ENCODE assay signal across 1 cellular context in genomic region chr19:4256563-4256962, GRCh38.
TF ChIP-seq lines count a peak whose summit lies in the region.

No MANE protein-coding gene starts in this region.

TF ChIP-seq in K562, 482 proteins besides CTCF, POLR2A, EP300 and RAD21 (continues in another document):
- no peak for TF ChIP-seq MECOM (CRISPR knock-in tag; IDR thresholded peaks at IDR 0.05)
- TF ChIP-seq EGR1 (conservative IDR thresholded peaks at IDR 0.05) = no peak
- peak; percentile 82; the same call in 1 of the 2 replicates for TF ChIP-seq CBX5 (IDR thresholded peaks at IDR 0.05; ENCODE audit: borderline replicate concordance, low read depth)
- no peak for TF ChIP-seq ZNF586 (CRISPR knock-in tag; conservative IDR thresholded peaks at IDR 0.05)
- TF ChIP-seq, protein P1, sequence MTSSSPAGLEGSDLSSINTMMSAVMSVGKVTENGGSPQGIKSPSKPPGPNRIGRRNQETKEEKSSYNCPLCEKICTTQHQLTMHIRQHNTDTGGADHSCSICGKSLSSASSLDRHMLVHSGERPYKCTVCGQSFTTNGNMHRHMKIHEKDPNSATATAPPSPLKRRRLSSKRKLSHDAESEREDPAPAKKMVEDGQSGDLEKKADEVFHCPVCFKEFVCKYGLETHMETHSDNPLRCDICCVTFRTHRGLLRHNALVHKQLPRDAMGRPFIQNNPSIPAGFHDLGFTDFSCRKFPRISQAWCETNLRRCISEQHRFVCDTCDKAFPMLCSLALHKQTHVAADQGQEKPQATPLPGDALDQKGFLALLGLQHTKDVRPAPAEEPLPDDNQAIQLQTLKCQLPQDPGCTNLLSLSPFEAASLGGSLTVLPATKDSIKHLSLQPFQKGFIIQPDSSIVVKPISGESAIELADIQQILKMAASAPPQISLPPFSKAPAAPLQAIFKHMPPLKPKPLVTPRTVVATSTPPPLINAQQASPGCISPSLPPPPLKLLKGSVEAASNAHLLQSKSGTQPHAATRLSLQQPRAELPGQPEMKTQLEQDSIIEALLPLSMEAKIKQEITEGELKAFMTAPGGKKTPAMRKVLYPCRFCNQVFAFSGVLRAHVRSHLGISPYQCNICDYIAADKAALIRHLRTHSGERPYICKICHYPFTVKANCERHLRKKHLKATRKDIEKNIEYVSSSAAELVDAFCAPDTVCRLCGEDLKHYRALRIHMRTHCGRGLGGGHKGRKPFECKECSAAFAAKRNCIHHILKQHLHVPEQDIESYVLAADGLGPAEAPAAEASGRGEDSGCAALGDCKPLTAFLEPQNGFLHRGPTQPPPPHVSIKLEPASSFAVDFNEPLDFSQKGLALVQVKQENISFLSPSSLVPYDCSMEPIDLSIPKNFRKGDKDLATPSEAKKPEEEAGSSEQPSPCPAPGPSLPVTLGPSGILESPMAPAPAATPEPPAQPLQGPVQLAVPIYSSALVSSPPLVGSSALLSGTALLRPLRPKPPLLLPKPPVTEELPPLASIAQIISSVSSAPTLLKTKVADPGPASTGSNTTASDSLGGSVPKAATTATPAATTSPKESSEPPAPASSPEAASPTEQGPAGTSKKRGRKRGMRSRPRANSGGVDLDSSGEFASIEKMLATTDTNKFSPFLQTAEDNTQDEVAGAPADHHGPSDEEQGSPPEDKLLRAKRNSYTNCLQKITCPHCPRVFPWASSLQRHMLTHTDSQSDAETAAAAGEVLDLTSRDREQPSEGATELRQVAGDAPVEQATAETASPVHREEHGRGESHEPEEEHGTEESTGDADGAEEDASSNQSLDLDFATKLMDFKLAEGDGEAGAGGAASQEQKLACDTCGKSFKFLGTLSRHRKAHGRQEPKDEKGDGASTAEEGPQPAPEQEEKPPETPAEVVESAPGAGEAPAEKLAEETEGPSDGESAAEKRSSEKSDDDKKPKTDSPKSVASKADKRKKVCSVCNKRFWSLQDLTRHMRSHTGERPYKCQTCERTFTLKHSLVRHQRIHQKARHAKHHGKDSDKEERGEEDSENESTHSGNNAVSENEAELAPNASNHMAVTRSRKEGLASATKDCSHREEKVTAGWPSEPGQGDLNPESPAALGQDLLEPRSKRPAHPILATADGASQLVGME (CRISPR knock-in tag; IDR thresholded peaks at IDR 0.05) = no peak
- no peak for TF ChIP-seq CEBPB (tag; IDR thresholded peaks at IDR 0.05)
- TF ChIP-seq ZNF146 (CRISPR knock-in tag; IDR thresholded peaks at IDR 0.05; ENCODE audit: unreplicated experiment) = no peak
- no peak for TF ChIP-seq KDM5B (IDR thresholded peaks at IDR 0.05; ENCODE audit: insufficient replicate concordance, low read depth, low read length)
- no peak for TF ChIP-seq ZFP30 (CRISPR knock-in tag; IDR thresholded peaks at IDR 0.05; ENCODE audit: borderline replicate concordance)
- TF ChIP-seq, protein P2, sequence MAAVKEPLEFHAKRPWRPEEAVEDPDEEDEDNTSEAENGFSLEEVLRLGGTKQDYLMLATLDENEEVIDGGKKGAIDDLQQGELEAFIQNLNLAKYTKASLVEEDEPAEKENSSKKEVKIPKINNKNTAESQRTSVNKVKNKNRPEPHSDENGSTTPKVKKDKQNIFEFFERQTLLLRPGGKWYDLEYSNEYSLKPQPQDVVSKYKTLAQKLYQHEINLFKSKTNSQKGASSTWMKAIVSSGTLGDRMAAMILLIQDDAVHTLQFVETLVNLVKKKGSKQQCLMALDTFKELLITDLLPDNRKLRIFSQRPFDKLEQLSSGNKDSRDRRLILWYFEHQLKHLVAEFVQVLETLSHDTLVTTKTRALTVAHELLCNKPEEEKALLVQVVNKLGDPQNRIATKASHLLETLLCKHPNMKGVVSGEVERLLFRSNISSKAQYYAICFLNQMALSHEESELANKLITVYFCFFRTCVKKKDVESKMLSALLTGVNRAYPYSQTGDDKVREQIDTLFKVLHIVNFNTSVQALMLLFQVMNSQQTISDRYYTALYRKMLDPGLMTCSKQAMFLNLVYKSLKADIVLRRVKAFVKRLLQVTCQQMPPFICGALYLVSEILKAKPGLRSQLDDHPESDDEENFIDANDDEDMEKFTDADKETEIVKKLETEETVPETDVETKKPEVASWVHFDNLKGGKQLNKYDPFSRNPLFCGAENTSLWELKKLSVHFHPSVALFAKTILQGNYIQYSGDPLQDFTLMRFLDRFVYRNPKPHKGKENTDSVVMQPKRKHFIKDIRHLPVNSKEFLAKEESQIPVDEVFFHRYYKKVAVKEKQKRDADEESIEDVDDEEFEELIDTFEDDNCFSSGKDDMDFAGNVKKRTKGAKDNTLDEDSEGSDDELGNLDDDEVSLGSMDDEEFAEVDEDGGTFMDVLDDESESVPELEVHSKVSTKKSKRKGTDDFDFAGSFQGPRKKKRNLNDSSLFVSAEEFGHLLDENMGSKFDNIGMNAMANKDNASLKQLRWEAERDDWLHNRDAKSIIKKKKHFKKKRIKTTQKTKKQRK (IDR thresholded peaks at IDR 0.05; ENCODE audit: borderline replicate concordance, low read depth, low read length) = no peak
- TF ChIP-seq MLX (CRISPR knock-in tag; conservative IDR thresholded peaks at IDR 0.05) = no peak
- TF ChIP-seq, protein P3, sequence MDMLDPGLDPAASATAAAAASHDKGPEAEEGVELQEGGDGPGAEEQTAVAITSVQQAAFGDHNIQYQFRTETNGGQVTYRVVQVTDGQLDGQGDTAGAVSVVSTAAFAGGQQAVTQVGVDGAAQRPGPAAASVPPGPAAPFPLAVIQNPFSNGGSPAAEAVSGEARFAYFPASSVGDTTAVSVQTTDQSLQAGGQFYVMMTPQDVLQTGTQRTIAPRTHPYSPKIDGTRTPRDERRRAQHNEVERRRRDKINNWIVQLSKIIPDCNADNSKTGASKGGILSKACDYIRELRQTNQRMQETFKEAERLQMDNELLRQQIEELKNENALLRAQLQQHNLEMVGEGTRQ (CRISPR knock-in tag; IDR thresholded peaks at IDR 0.05) = no peak
- no peak for TF ChIP-seq CBFA2T2 (conservative IDR thresholded peaks at IDR 0.05)
- TF ChIP-seq HDAC2 (IDR thresholded peaks at IDR 0.05) = no peak
- TF ChIP-seq CBX8 (IDR thresholded peaks at IDR 0.05; ENCODE audit: borderline replicate concordance, extremely low read depth, low read depth, low read length, poor library complexity, severe bottlenecking) = no peak
- TF ChIP-seq ZNF224 (CRISPR knock-in tag; IDR thresholded peaks at IDR 0.05) = no peak
- no peak for TF ChIP-seq FOXA3 (CRISPR knock-in tag; conservative IDR thresholded peaks at IDR 0.05 in 1 of 2, IDR thresholded peaks at IDR 0.05 in 1 of 2)
- no peak for TF ChIP-seq SIN3A (IDR thresholded peaks at IDR 0.05; ENCODE audit: borderline replicate concordance in 2 of 2, control insufficient read depth in 1 of 2, low read depth in 2 of 2, low read length in 2 of 2)
- TF ChIP-seq ZBTB8A (IDR thresholded peaks at IDR 0.05; ENCODE audit: partially characterized antibody) = no peak
- TF ChIP-seq MTA1 (IDR thresholded peaks at IDR 0.05; ENCODE audit: borderline replicate concordance) = no peak
- TF ChIP-seq MAFF (IDR thresholded peaks at IDR 0.05; ENCODE audit: low read length) = no peak
- no peak for TF ChIP-seq ZZZ3 (IDR thresholded peaks at IDR 0.05)
- no peak for TF ChIP-seq ZHX1 (conservative IDR thresholded peaks at IDR 0.05; ENCODE audit: low read length)
- no peak for TF ChIP-seq GABPB2 (CRISPR knock-in tag; conservative IDR thresholded peaks at IDR 0.05)
- TF ChIP-seq ZNF766 (CRISPR knock-in tag; conservative IDR thresholded peaks at IDR 0.05) = no peak
- peak; percentile 12 to 88 (median 75) for TF ChIP-seq YY1 (IDR thresholded peaks at IDR 0.05; ENCODE audit: borderline replicate concordance in 1 of 3, control insufficient read depth in 1 of 3, extremely low read depth in 1 of 3, insufficient read depth in 3 of 3, insufficient read length in 1 of 3, insufficient replicate concordance in 2 of 3, low read depth in 1 of 3, low read length in 2 of 3)
- no peak for TF ChIP-seq SMARCB1 (IDR thresholded peaks at IDR 0.05; ENCODE audit: insufficient read length, low read depth)
- peak in 1 of 2 experiments; percentile 39; a peak in 2 of 4 replicates for TF ChIP-seq TRIM24 (IDR thresholded peaks at IDR 0.05)
- TF ChIP-seq HNRNPLL (IDR thresholded peaks at IDR 0.05; ENCODE audit: low read depth, low read length, poor library complexity, severe bottlenecking) = no peak
- TF ChIP-seq XRCC4 (IDR thresholded peaks at IDR 0.05; ENCODE audit: extremely low read depth, insufficient read depth, insufficient read length) = no peak
- TF ChIP-seq HNRNPH1 (optimal IDR thresholded peaks at IDR 0.05; ENCODE audit: low read depth, low read length) = no peak
- TF ChIP-seq SMC3 (conservative IDR thresholded peaks at IDR 0.05; ENCODE audit: insufficient read depth, low read depth, low read length) = 0 out of 2 replicates have a peak, but pooled peaks have one; percentile 6
- TF ChIP-seq SRF (CRISPR knock-in tag; IDR thresholded peaks at IDR 0.05) = no peak
- TF ChIP-seq, protein P4, sequence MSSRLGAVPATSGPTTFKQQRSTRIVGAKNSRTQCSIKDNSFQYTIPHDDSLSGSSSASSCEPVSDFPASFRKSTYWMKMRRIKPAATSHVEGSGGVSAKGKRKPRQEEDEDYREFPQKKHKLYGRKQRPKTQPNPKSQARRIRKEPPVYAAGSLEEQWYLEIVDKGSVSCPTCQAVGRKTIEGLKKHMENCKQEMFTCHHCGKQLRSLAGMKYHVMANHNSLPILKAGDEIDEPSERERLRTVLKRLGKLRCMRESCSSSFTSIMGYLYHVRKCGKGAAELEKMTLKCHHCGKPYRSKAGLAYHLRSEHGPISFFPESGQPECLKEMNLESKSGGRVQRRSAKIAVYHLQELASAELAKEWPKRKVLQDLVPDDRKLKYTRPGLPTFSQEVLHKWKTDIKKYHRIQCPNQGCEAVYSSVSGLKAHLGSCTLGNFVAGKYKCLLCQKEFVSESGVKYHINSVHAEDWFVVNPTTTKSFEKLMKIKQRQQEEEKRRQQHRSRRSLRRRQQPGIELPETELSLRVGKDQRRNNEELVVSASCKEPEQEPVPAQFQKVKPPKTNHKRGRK (tag; IDR thresholded peaks at IDR 0.05) = no peak
- no peak for TF ChIP-seq HEY1 (CRISPR knock-in tag; IDR thresholded peaks at IDR 0.05; ENCODE audit: borderline replicate concordance)
- TF ChIP-seq ARID1B (IDR thresholded peaks at IDR 0.05) = no peak
- TF ChIP-seq NR2F6 (CRISPR knock-in tag; IDR thresholded peaks at IDR 0.05) = no peak
- TF ChIP-seq CAMTA2 (CRISPR knock-in tag; conservative IDR thresholded peaks at IDR 0.05) = no peak
- TF ChIP-seq HCFC1 (IDR thresholded peaks at IDR 0.05; ENCODE audit: low read depth, low read length) = no peak
- TF ChIP-seq RAD51 (IDR thresholded peaks at IDR 0.05; ENCODE audit: borderline replicate concordance, low read depth) = no peak
- TF ChIP-seq ZNF408 (CRISPR knock-in tag; IDR thresholded peaks at IDR 0.05; ENCODE audit: low read depth) = no peak
- no peak for TF ChIP-seq PHF8 (IDR thresholded peaks at IDR 0.05; ENCODE audit: borderline replicate concordance, low read length)
- TF ChIP-seq POLR3G (IDR thresholded peaks at IDR 0.05; ENCODE audit: extremely low read depth, insufficient read length, insufficient replicate concordance) = no peak
- TF ChIP-seq TCF7L2 (IDR thresholded peaks at IDR 0.05; ENCODE audit: low read depth, low read length) = no peak
- no peak for TF ChIP-seq FOXK1 (CRISPR knock-in tag; IDR thresholded peaks at IDR 0.05; ENCODE audit: borderline replicate concordance)
- no peak for TF ChIP-seq ETV6 (IDR thresholded peaks at IDR 0.05; ENCODE audit: borderline replicate concordance in 1 of 2, low read depth in 2 of 2, low read length in 1 of 2)
- no peak for TF ChIP-seq ETV6 (CRISPR knock-in tag; IDR thresholded peaks at IDR 0.05; ENCODE audit: borderline replicate concordance)
- TF ChIP-seq, protein P5, sequence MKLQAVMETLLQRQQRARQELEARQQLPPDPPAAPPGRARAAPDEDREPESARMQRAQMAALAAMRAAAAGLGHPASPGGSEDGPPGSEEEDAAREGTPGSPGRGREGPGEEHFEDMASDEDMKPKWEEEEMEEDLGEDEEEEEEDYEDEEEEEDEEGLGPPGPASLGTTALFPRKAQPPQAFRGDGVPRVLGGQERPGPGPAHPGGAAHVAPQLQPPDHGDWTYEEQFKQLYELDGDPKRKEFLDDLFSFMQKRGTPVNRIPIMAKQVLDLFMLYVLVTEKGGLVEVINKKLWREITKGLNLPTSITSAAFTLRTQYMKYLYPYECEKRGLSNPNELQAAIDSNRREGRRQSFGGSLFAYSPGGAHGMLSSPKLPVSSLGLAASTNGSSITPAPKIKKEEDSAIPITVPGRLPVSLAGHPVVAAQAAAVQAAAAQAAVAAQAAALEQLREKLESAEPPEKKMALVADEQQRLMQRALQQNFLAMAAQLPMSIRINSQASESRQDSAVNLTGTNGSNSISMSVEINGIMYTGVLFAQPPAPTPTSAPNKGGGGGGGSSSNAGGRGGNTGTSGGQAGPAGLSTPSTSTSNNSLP (IDR thresholded peaks at IDR 0.05; ENCODE audit: borderline replicate concordance, low read depth, low read length) = no peak
- no peak for TF ChIP-seq ZBTB34 (CRISPR knock-in tag; IDR thresholded peaks at IDR 0.05)
- no peak for TF ChIP-seq NONO (IDR thresholded peaks at IDR 0.05; ENCODE audit: low read depth in 2 of 2, low read length in 1 of 2)
